In genomic region chr3:12015627-12016026, GRCh38 we compare ENCODE assay signal across 20 cellular contexts.
"Had no signal": no experiment of that assay in that cellular context is flagged by ENCODE, and none has a peak within 500 bp of the region (broad histone marks: within the 10 kb centered on the region; RNA-seq: fewer than 3 reads in every experiment).

No MANE protein-coding gene starts in this region.

- DNase-seq: colonic mucosa; cortex of kidney; effector CD8-positive, alpha-beta T cell; effector memory CD8-positive, alpha-beta T cell; endodermal cell; erythroblast; esophagus squamous epithelium; foreskin fibroblast; foreskin melanocyte; gastrocnemius medialis; glutamatergic neuron; head of caudate nucleus; heart right ventricle; hippocampal formation; left cardiac atrium; left lung; left ventricle myocardium superior; lower lobe of right lung; mesenchymal stem cell; mucosa of descending colon had no signal
